ENCODE assay signal across 8 cellular contexts in the genomic region with DNA sequence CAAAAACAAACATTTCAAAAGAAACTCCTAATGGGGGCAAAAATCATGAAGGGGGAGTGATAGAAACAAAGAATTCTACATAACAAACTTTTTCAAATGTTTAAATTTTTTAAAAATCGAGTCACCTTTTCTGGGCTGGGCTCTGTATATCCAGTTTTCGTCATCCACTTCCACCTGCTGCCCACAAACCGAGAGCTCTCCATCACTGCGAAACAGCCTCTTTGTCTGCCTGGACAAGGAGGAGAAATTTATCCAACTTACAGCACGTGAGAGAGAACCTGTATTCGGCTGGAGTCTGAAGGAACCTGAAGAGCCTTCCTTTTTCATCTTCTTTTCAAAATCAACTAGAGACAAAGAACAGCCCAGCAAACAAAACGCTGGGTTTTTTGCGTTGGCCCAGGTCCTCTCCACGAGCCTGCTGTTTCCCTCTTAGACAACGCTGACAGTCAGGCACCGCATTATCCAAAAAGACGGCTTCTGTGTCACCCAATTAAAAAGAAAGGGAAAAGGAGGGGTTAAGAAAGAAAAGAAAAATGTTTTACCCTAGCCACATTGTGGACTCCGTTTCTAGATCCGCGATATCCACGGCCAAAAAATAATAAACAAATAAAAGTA.
DNase-seq lines count a peak whose midpoint lies in the region; ATAC-seq and TF ChIP-seq lines count a peak whose summit lies in the region.

No MANE protein-coding gene starts in this region.

- H3K27ac ChIP-seq in left ventricle myocardium inferior (replicated peaks) (peak overlapping the region; percentile 86), prostate gland (peak overlapping the region; percentile 26 to 68)

- H3K4me3 ChIP-seq in left ventricle myocardium inferior (peak overlapping the region; percentile 67), prostate gland (peak overlapping the region; percentile 22 to 30)

- 11% methylated on average over 16 of the region's 16 CpGs for WGBS in prostate gland

- intact Hi-C loops in left ventricle myocardium inferior (cut with micrococcal nuclease) (no loop called here), prostate gland (cut with DNase I) (no loop called here)

- TF ChIP-seq POLR2A in prostate gland (IDR thresholded peaks at IDR 0.05), result no peak

- ATAC-seq in GM19455 (IDR thresholded peaks at IDR 0.05; ENCODE audit: unreplicated experiment) (no peak), HG02938 (IDR thresholded peaks at IDR 0.05; ENCODE audit: unreplicated experiment) (no peak)
- ATAC-seq in naive thymus-derived CD8-positive, alpha-beta T cell, result no peak

- DNase-seq in DMS79 (lab: John Stamatoyannopoulos, UW) (peak; percentile 36), NCI-H748 treated with DMSO at 0.1 percent for 48 hours (lab: John Stamatoyannopoulos, UW) (peak; percentile 49), left ventricle myocardium inferior (no peak), prostate gland (ENCODE audit: low spot score) (no peak)
- no peak for DNase-seq in activated naive CD8-positive, alpha-beta T cell treated with anti-CD3 and anti-CD28 coated beads for 36 hours
- DNase-seq in naive thymus-derived CD8-positive, alpha-beta T cell, result no peak

- H3K27me3 Mint-ChIP-seq in activated naive CD8-positive, alpha-beta T cell treated with anti-CD3 and anti-CD28 coated beads for 36 hours, result peaks cover 11% of the 10 kb centered on the region
- peaks cover 0 to 18% (median 4%) of the 10 kb centered on the region in 5 donors for H3K27me3 Mint-ChIP-seq in naive thymus-derived CD8-positive, alpha-beta T cell

- POLR2A ChIA-PET in naive thymus-derived CD8-positive, alpha-beta T cell (lab: Charles Lee), result no interaction called here

- H3K27me3 ChIP-seq in left ventricle myocardium inferior (ENCODE audit: low read depth) (no peaks in the 10 kb centered on the region), prostate gland (replicated peaks; ENCODE audit: insufficient read depth) (no peaks in the 10 kb centered on the region)

- TF ChIP-seq CTCF in left ventricle myocardium inferior (IDR thresholded peaks at IDR 0.05; ENCODE audit: borderline replicate concordance), result no peak
- TF ChIP-seq CTCF in prostate gland (IDR thresholded peaks at IDR 0.05), result no peak

- H3K4me1 ChIP-seq in left ventricle myocardium inferior (peaks cover 34% of the 10 kb centered on the region), prostate gland (replicated peaks) (no peaks in the 10 kb centered on the region)

- H3K36me3 ChIP-seq in left ventricle myocardium inferior (no peaks in the 10 kb centered on the region), prostate gland (no peaks in the 10 kb centered on the region)

- H3K9me3 Mint-ChIP-seq in activated naive CD8-positive, alpha-beta T cell treated with anti-CD3 and anti-CD28 coated beads for 36 hours, result no peaks in the 10 kb centered on the region
- no peaks in the 10 kb centered on the region for H3K9me3 Mint-ChIP-seq in naive thymus-derived CD8-positive, alpha-beta T cell

- no peaks in the 10 kb centered on the region for H3K36me3 Mint-ChIP-seq in activated naive CD8-positive, alpha-beta T cell treated with anti-CD3 and anti-CD28 coated beads for 36 hours
- H3K36me3 Mint-ChIP-seq in naive thymus-derived CD8-positive, alpha-beta T cell, result no peaks in the 10 kb centered on the region

- no peak overlapping the region for H3K4me3 Mint-ChIP-seq in activated naive CD8-positive, alpha-beta T cell treated with anti-CD3 and anti-CD28 coated beads for 36 hours
- peak overlapping the region in 5 of 10 donors; percentile 2 to 53 (median 16) for H3K4me3 Mint-ChIP-seq in naive thymus-derived CD8-positive, alpha-beta T cell

- no peak overlapping the region for H3K27ac Mint-ChIP-seq in activated naive CD8-positive, alpha-beta T cell treated with anti-CD3 and anti-CD28 coated beads for 36 hours
- H3K27ac Mint-ChIP-seq in naive thymus-derived CD8-positive, alpha-beta T cell, result no peak overlapping the region

- H3K4me1 Mint-ChIP-seq in activated naive CD8-positive, alpha-beta T cell treated with anti-CD3 and anti-CD28 coated beads for 36 hours, result no peaks in the 10 kb centered on the region
- peaks cover 0 to 7% (median 3%) of the 10 kb centered on the region in 4 donors for H3K4me1 Mint-ChIP-seq in naive thymus-derived CD8-positive, alpha-beta T cell

- H3K9me3 ChIP-seq in left ventricle myocardium inferior (replicated peaks), result no peaks in the 10 kb centered on the region
- H3K9me3 ChIP-seq in prostate gland, result no peaks in the 10 kb centered on the region

Comparison
In these comparisons a context has a peak if more than half of its experiments do, and no peak if none do; other contexts are left out.
1. DNase-seq: peak in DMS79 (single experiment) and NCI-H748 treated with DMSO at 0.1 percent for 48 hours (single experiment); none in left ventricle myocardium inferior (single experiment), prostate gland (single experiment), activated naive CD8-positive, alpha-beta T cell treated with anti-CD3 and anti-CD28 coated beads for 36 hours (single experiment) and naive thymus-derived CD8-positive, alpha-beta T cell (0 of 10).